Comparison of ENCODE assay signal across 24 cellular contexts in genomic region chr2:33111002-33111446, GRCh38.
A peak's percentile ranks its signal among the peaks of the same experiment; 100 is the strongest.
DNase-seq lines count a peak whose midpoint lies in the region; ATAC-seq, FAIRE-seq and TF ChIP-seq lines count a peak whose summit lies in the region.
"Had no signal": no experiment of that assay in that cellular context is flagged by ENCODE, and none has a peak within 500 bp of the region (broad histone marks: within the 10 kb centered on the region; RNA-seq: fewer than 3 reads in every experiment).

No MANE protein-coding gene starts in this region.

- H3K9me3 Mint-ChIP-seq in HFFc6 = no peaks in the 10 kb centered on the region
- H3K9me3 Mint-ChIP-seq in chondrocyte (ENCODE audit: low read depth) = peaks cover 6% of the 10 kb centered on the region
- H3K9me3 Mint-ChIP-seq: activated CD4-positive, alpha-beta memory T cell treated with anti-CD3 and anti-CD28 coated beads, Interleukin-2, amount 10 ng/mL, durations not matched to agents 7 days and 5 days; activated naive CD8-positive, alpha-beta T cell treated with anti-CD3 and anti-CD28 coated beads for 36 hours; CD4-positive, alpha-beta T cell; stimulated activated naive CD8-positive, alpha-beta T cell treated with anti-CD3 and anti-CD28 coated beads, Interleukin-15, Interleukin-2, amounts not matched to agents 100 ng/mL and 50 ng/mL, for 24 hours had no signal

- peak in 1 of 2 experiments; percentile 44 for DNase-seq in A549 (ENCODE audit: low read depth in 1 of 2, low spot score in 1 of 2)
- no peak for DNase-seq in HFFc6
- no peak for DNase-seq in chondrocyte (ENCODE audit: low spot score)
- DNase-seq in left kidney (ENCODE audit: low read depth, low spot score) = peak; percentile 48
- no peak for DNase-seq in GM12892 (ENCODE audit: insufficient read length)
- DNase-seq: activated CD4-positive, alpha-beta memory T cell treated with anti-CD3 and anti-CD28 coated beads, Interleukin-2, amount 10 ng/mL, durations not matched to agents 7 days and 5 days; activated naive CD8-positive, alpha-beta T cell treated with anti-CD3 and anti-CD28 coated beads for 36 hours; activated T-cell treated with anti-CD3 and anti-CD28 coated beads, Interleukin-2, amount 50 U/mL, for 48 hours; CD4-positive, alpha-beta T cell; DMS79; glutamatergic neuron; MM.1S; NCI-H1694; NCI-H226; T-helper 1 cell; uterus; WERI-Rb-1 had no signal

- peak overlapping the region; percentile 22 to 40; a peak in 4 of 6 replicates for H3K27ac ChIP-seq in A549
- H3K27ac ChIP-seq: uterus, WERI-Rb-1 had no signal

- ATAC-seq in A549 (peak; percentile 67 to 78; a peak in 5 of 6 replicates), HG02870 (IDR thresholded peaks at IDR 0.05; ENCODE audit: unreplicated experiment) (no peak), GM21723 (IDR thresholded peaks at IDR 0.05; ENCODE audit: unreplicated experiment) (no peak), HG02852 (IDR thresholded peaks at IDR 0.05; ENCODE audit: unreplicated experiment) (no peak)

- H3K27ac Mint-ChIP-seq in HFFc6 (0 out of 2 replicates have a peak overlapping the region, but pooled peaks have one; percentile 10), chondrocyte (ENCODE audit: unreplicated experiment) (peak overlapping the region; percentile 96)
- H3K27ac Mint-ChIP-seq: activated CD4-positive, alpha-beta memory T cell treated with anti-CD3 and anti-CD28 coated beads, Interleukin-2, amount 10 ng/mL, durations not matched to agents 7 days and 5 days; activated naive CD8-positive, alpha-beta T cell treated with anti-CD3 and anti-CD28 coated beads for 36 hours; CD4-positive, alpha-beta T cell; stimulated activated naive CD8-positive, alpha-beta T cell treated with anti-CD3 and anti-CD28 coated beads, Interleukin-15, Interleukin-2, amounts not matched to agents 100 ng/mL and 50 ng/mL, for 24 hours had no signal

- WGBS in A549 (ENCODE audit: missing lambda C conversion rate) = 58% methylated on average over 10 of the region's 10 CpGs

- H3K4me2 ChIP-seq in A549 = peak overlapping the region; percentile 50

- peaks cover 31% of the 10 kb centered on the region for H3K4me1 ChIP-seq in A549
- H3K4me1 ChIP-seq: uterus had no signal

- H3K36me3 Mint-ChIP-seq in HFFc6 (ENCODE audit: low read depth) (peaks cover 12% of the 10 kb centered on the region), chondrocyte (ENCODE audit: low read depth) (peaks cover 2% of the 10 kb centered on the region)
- H3K36me3 Mint-ChIP-seq: activated naive CD8-positive, alpha-beta T cell treated with anti-CD3 and anti-CD28 coated beads for 36 hours had no signal

- H3K4me1 Mint-ChIP-seq in HFFc6 (ENCODE audit: low read depth) (peaks cover 57% of the 10 kb centered on the region), chondrocyte (ENCODE audit: low read depth) (peaks cover 62% of the 10 kb centered on the region)
- H3K4me1 Mint-ChIP-seq: activated CD4-positive, alpha-beta memory T cell treated with anti-CD3 and anti-CD28 coated beads, Interleukin-2, amount 10 ng/mL, durations not matched to agents 7 days and 5 days; activated naive CD8-positive, alpha-beta T cell treated with anti-CD3 and anti-CD28 coated beads for 36 hours had no signal

- CTCF ChIA-PET in A549 (lab: Yijun Ruan, JAX) = interaction anchor here (1.6 kb wide), 1 partner anchor 23 kb away, joined by 4 read pairs; no protein-coding TSS in a partner anchor

- TF ChIP-seq EP300 in A549 (IDR thresholded peaks at IDR 0.05) = 0 out of 5 replicates have a peak, but pooled peaks of 1 of the 2 experiments have one; percentile 14

- FAIRE-seq in A549 (lab: Jason Lieb, UNC) = no peak
- FAIRE-seq in GM12892 (lab: Jason Lieb, UNC) = no peak
- FAIRE-seq: endothelial cell of umbilical vein, GM19239 had no signal

- no peak overlapping the region for H3K4me3 ChIP-seq in A549
- H3K4me3 ChIP-seq: uterus had no signal

- H3K27me3 Mint-ChIP-seq in HFFc6 (ENCODE audit: insufficient read depth) = no peaks in the 10 kb centered on the region
- H3K27me3 Mint-ChIP-seq in chondrocyte (ENCODE audit: low read depth) = no peaks in the 10 kb centered on the region

- no peak for TF ChIP-seq RAD21 in A549 (conservative IDR thresholded peaks at IDR 0.05 in 1 of 2, IDR thresholded peaks at IDR 0.05 in 1 of 2)

- H3K9me3 ChIP-seq in A549 = no peaks in the 10 kb centered on the region
- H3K9me3 ChIP-seq: uterus had no signal

- TF ChIP-seq POLR2A in A549 (IDR thresholded peaks at IDR 0.05; ENCODE audit: low read length) (no peak), GM12892 (IDR thresholded peaks at IDR 0.05; ENCODE audit: low read depth, low read length) (no peak)

- TF ChIP-seq CTCF in A549 (IDR thresholded peaks at IDR 0.05) (no peak), HFFc6 (IDR thresholded peaks at IDR 0.05) (no peak), chondrocyte (IDR thresholded peaks at IDR 0.05) (no peak)

- no peak overlapping the region for H3K4me3 Mint-ChIP-seq in HFFc6
- peak overlapping the region; percentile 51 for H3K4me3 Mint-ChIP-seq in chondrocyte (ENCODE audit: unreplicated experiment)
- H3K4me3 Mint-ChIP-seq: activated CD4-positive, alpha-beta memory T cell treated with anti-CD3 and anti-CD28 coated beads, Interleukin-2, amount 10 ng/mL, durations not matched to agents 7 days and 5 days; activated naive CD8-positive, alpha-beta T cell treated with anti-CD3 and anti-CD28 coated beads for 36 hours; CD4-positive, alpha-beta T cell; neural crest cell; stimulated activated naive CD8-positive, alpha-beta T cell treated with anti-CD3 and anti-CD28 coated beads, Interleukin-15, Interleukin-2, amounts not matched to agents 100 ng/mL and 50 ng/mL, for 24 hours had no signal

- POLR2A ChIA-PET in A549 (lab: Yijun Ruan, JAX) = no interaction called here

TF ChIP-seq in A549, 52 proteins besides CTCF, POLR2A, EP300 and RAD21:
- TF ChIP-seq CEBPB (IDR thresholded peaks at IDR 0.05) (peak; percentile 53 to 60; a peak in 2 of 4 replicates), JUNB (IDR thresholded peaks at IDR 0.05) (peak; percentile 41; the same call in 1 of the 2 replicates), FOSL2 (IDR thresholded peaks at IDR 0.05) (no peak), FOSL2 (CRISPR knock-in tag; IDR thresholded peaks at IDR 0.05) (peak; percentile 76), ATOH8 (CRISPR knock-in tag; IDR thresholded peaks at IDR 0.05; ENCODE audit: low read depth) (no peak), HES2 (IDR thresholded peaks at IDR 0.05) (0 out of 2 replicates have a peak, but pooled peaks have one; percentile 33), CHD4 (IDR thresholded peaks at IDR 0.05; ENCODE audit: borderline replicate concordance) (no peak), BCL3 (IDR thresholded peaks at IDR 0.05) (0 out of 3 replicates have a peak, but pooled peaks have one; percentile 17)

Comparison
In these comparisons a context has a peak if more than half of its experiments do, and no peak if none do; other contexts are left out.
1. ATAC-seq: peak in A549 (2 of 2); none in HG02870 (single experiment), GM21723 (single experiment) and HG02852 (single experiment).